Comparison of ENCODE assay signal across 14 cellular contexts in the genomic region with DNA sequence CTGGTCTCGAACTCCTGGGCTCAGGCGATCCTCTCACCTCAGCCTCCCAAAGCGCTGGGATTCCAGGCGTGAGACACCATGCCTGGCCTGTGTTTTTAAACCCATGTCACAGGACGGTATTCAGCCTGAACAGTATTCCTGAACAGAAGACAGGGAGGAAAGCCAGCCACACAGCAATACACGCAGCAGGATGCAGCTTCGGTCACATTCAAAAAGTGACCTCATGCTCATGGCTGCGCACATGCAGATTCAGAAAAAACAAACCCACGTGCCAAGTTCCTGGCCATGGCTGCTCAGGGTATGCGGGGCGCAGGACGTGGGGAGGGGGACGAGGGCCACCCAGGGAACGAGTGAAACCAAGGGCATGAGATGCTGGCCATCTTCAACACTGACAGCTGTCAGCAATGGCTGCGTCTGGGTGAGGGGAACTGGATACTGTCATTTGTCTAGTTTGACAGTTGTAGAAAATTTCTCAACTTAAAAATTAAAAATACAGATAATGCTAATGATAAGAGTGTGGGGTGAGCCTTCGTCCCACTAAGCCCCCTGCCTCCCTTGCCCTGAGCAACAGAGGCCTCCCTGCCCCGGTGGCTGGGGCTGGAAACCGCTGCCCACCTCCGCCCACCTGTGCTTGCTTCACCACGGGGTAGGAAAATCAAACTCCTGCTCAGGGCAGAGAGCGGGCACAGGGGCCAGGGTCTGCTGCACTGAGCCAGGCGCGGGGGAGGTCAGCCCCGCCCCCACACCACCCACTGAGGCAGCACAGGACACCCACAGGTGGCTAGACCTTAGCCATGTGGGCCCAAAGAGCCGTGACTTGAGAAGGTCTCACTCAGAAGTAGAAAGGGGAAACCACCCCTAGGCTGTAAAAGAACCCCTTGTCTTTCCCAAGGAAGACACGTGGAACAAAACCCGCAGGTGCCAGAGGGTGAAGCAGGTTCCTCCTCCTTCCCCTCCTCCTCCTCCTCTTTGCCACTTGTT.
DNase-seq lines count a peak whose midpoint lies in the region; ATAC-seq and TF ChIP-seq lines count a peak whose summit lies in the region.
"Had no signal": no experiment of that assay in that cellular context is flagged by ENCODE, and none has a peak within 500 bp of the region (broad histone marks: within the 10 kb centered on the region; RNA-seq: fewer than 3 reads in every experiment).

No MANE protein-coding gene starts in this region.

- no peaks in the 10 kb centered on the region for H3K9me3 ChIP-seq in IMR-90 (ENCODE audit: control insufficient read depth, insufficient read depth, low read length)
- H3K9me3 ChIP-seq: psoas muscle had no signal

- H3K14ac ChIP-seq in IMR-90 (replicated peaks; ENCODE audit: low read depth, low read length) = no peak overlapping the region

- no peak overlapping the region for H2BK15ac ChIP-seq in IMR-90 (ENCODE audit: low read depth, low read length)

- in situ Hi-C loops in IMR-90 (cut with MboI; ENCODE audit: low sequenced_read_pairs) = no loop called here

- peaks cover 5% of the 10 kb centered on the region for H3K9me3 Mint-ChIP-seq in nephron progenitor cell
- no peaks in the 10 kb centered on the region for H3K9me3 Mint-ChIP-seq in stimulated activated effector memory CD8-positive, alpha-beta T cell treated with anti-CD3 and anti-CD28 coated beads, Interleukin-12 subunit alpha, Interleukin-12 subunit beta, amount 100 ng/mL, for 72 hours

- H3K9ac ChIP-seq in IMR-90 (ENCODE audit: low read depth, low read length) = no peak overlapping the region

- no peak overlapping the region for H3K56ac ChIP-seq in IMR-90 (ENCODE audit: extremely low read depth, insufficient read depth, low read length)

- H3K18ac ChIP-seq in IMR-90 (ENCODE audit: low read depth, low read length) = no peak overlapping the region

- H3K27ac Mint-ChIP-seq in nephron progenitor cell = peak overlapping the region; percentile 19
- no peak overlapping the region for H3K27ac Mint-ChIP-seq in stimulated activated effector memory CD8-positive, alpha-beta T cell treated with anti-CD3 and anti-CD28 coated beads, Interleukin-12 subunit alpha, Interleukin-12 subunit beta, amount 100 ng/mL, for 72 hours
- H3K27ac Mint-ChIP-seq: activated CD4-positive, alpha-beta T cell treated with anti-CD3 and anti-CD28 coated beads for 36 hours had no signal

- H3K4me3 Mint-ChIP-seq in nephron progenitor cell = no peak overlapping the region
- H3K4me3 Mint-ChIP-seq in stimulated activated effector memory CD8-positive, alpha-beta T cell treated with anti-CD3 and anti-CD28 coated beads, Interleukin-12 subunit alpha, Interleukin-12 subunit beta, amount 100 ng/mL, for 72 hours = no peak overlapping the region
- H3K4me3 Mint-ChIP-seq: activated CD4-positive, alpha-beta T cell treated with anti-CD3 and anti-CD28 coated beads for 36 hours had no signal

- no peak overlapping the region for H3K23ac ChIP-seq in IMR-90 (ENCODE audit: low read depth, low read length)

- H3K36me3 Mint-ChIP-seq in nephron progenitor cell (ENCODE audit: low read depth) = peaks cover 4% of the 10 kb centered on the region
- H3K36me3 Mint-ChIP-seq in stimulated activated effector memory CD8-positive, alpha-beta T cell treated with anti-CD3 and anti-CD28 coated beads, Interleukin-12 subunit alpha, Interleukin-12 subunit beta, amount 100 ng/mL, for 72 hours = peaks cover 15% of the 10 kb centered on the region

- DNase-seq in IMR-90 (no peak), nephron progenitor cell (no peak), NCI-H524 (lab: John Stamatoyannopoulos, UW) (no peak)
- DNase-seq in effector CD8-positive, alpha-beta T cell (lab: John Stamatoyannopoulos, UW) = no peak
- DNase-seq in stimulated activated effector memory CD8-positive, alpha-beta T cell treated with anti-CD3 and anti-CD28 coated beads, Interleukin-12 subunit alpha, Interleukin-12 subunit beta, amount 100 ng/mL, for 72 hours (ENCODE audit: low spot score in 2 of 2) = no peak
- DNase-seq: activated effector memory CD4-positive, alpha-beta T cell treated with Interleukin-2 at 50 U/mL for 16 hours; erythroblast; midbrain; NCI-H510A treated with DMSO at 0.1 percent for 48 hours; psoas muscle had no signal

- no peak overlapping the region for H2BK20ac ChIP-seq in IMR-90 (ENCODE audit: low read depth, low read length)

- no peak overlapping the region for H4K91ac ChIP-seq in IMR-90 (ENCODE audit: insufficient read depth, low read depth, low read length)

- peaks cover 12% of the 10 kb centered on the region for H3K4me1 ChIP-seq in IMR-90 (ENCODE audit: control insufficient read depth, insufficient read depth, low read length)

- CTCF ChIA-PET in IMR-90 (lab: Yijun Ruan, JAX) = no interaction called here

- H2AFZ ChIP-seq in IMR-90 (replicated peaks; ENCODE audit: low read length, poor library complexity) = no peak overlapping the region

- no peaks in the 10 kb centered on the region for H3K79me1 ChIP-seq in IMR-90 (ENCODE audit: low read depth in 1 of 2, low read length in 2 of 2)

- no TSS peak for BruUV-seq in IMR-90 (replicated peaks; lab: Mats Ljungman, UMichigan)

- H2BK5ac ChIP-seq in IMR-90 (ENCODE audit: low read depth, low read length, poor library complexity, severe bottlenecking) = no peak overlapping the region

- H3K4ac ChIP-seq in IMR-90 (ENCODE audit: low read depth, low read length) = no peak overlapping the region

- no peak overlapping the region for H3K27ac ChIP-seq in IMR-90 (ENCODE audit: insufficient read depth, low read length)
- H3K27ac ChIP-seq: psoas muscle, SK-N-MC had no signal

- intact Hi-C loops in IMR-90 (cut with micrococcal nuclease) = no loop called here

- ATAC-seq in GM18909 (IDR thresholded peaks at IDR 0.05; ENCODE audit: poor library complexity, unreplicated experiment) = peak; percentile 51
- ATAC-seq in HG02610 (IDR thresholded peaks at IDR 0.05; ENCODE audit: unreplicated experiment) = peak; percentile 70
- ATAC-seq in IMR-90 (ENCODE audit: low read depth) = no peak
- no peak for ATAC-seq in stimulated activated effector memory CD8-positive, alpha-beta T cell treated with anti-CD3 and anti-CD28 coated beads, Interleukin-12 subunit alpha, Interleukin-12 subunit beta, amount 100 ng/mL, for 72 hours
- ATAC-seq: psoas muscle had no signal

- H2BK120ac ChIP-seq in IMR-90 (ENCODE audit: low read depth, low read length) = no peak overlapping the region

- no peak for TF ChIP-seq RAD21 in IMR-90 (IDR thresholded peaks at IDR 0.05; ENCODE audit: low read length)

- no peak for TF ChIP-seq CTCF in IMR-90 (conservative IDR thresholded peaks at IDR 0.05; ENCODE audit: low read depth, low read length)
- TF ChIP-seq CTCF in nephron progenitor cell (IDR thresholded peaks at IDR 0.05) = no peak

- no peak overlapping the region for H4K5ac ChIP-seq in IMR-90 (ENCODE audit: low read depth, low read length)

- 76% methylated on average over 5 of the region's 27 CpGs; no CpG with 5 or more reads in 1 of the 2 experiments for WGBS in IMR-90 (ENCODE audit: extremely low coverage in 2 of 2, insufficient read length in 1 of 2), 2 experiments

- no peaks in the 10 kb centered on the region for H3K36me3 ChIP-seq in IMR-90 (ENCODE audit: control insufficient read depth, insufficient read depth, low read length)

- peak overlapping the region; percentile 45 for H2AK9ac ChIP-seq in IMR-90 (replicated peaks; ENCODE audit: low read depth, low read length, poor library complexity)

- no peak overlapping the region for H3K4me3 ChIP-seq in IMR-90 (ENCODE audit: insufficient read depth, low read depth, low read length)
- H3K4me3 ChIP-seq: psoas muscle, SK-N-MC had no signal

- peaks cover 7% of the 10 kb centered on the region for H3K9me1 ChIP-seq in IMR-90 (ENCODE audit: insufficient read depth, low read length)

- no peak overlapping the region for H2AK5ac ChIP-seq in IMR-90 (ENCODE audit: low read depth, low read length)

- dilution Hi-C loops in IMR-90 (cut with HindIII; ENCODE audit: low sequenced_read_pairs, unreplicated experiment) = no loop called here

- no peaks in the 10 kb centered on the region for H3K27me3 ChIP-seq in IMR-90 (ENCODE audit: control insufficient read depth, insufficient read depth, low read length)

- H3K4me2 ChIP-seq in IMR-90 (ENCODE audit: low read depth, low read length) = no peak overlapping the region

- POLR2A ChIA-PET in IMR-90 (lab: Charles Lee; ENCODE audit: unreplicated experiment) = no interaction called here

- peaks cover 4% of the 10 kb centered on the region for H3K4me1 Mint-ChIP-seq in nephron progenitor cell
- H3K4me1 Mint-ChIP-seq in stimulated activated effector memory CD8-positive, alpha-beta T cell treated with anti-CD3 and anti-CD28 coated beads, Interleukin-12 subunit alpha, Interleukin-12 subunit beta, amount 100 ng/mL, for 72 hours = peaks cover 28% of the 10 kb centered on the region

- TF ChIP-seq POLR2A in IMR-90 (IDR thresholded peaks at IDR 0.05; ENCODE audit: low read depth, low read length) = no peak

- peaks cover 3% of the 10 kb centered on the region for H3K27me3 Mint-ChIP-seq in nephron progenitor cell (ENCODE audit: low read depth, poor library complexity)
- H3K27me3 Mint-ChIP-seq: activated CD4-positive, alpha-beta T cell treated with anti-CD3 and anti-CD28 coated beads for 36 hours had no signal

- no peak overlapping the region for H4K8ac ChIP-seq in IMR-90 (ENCODE audit: low read depth in 2 of 2, low read length in 2 of 2)

- no peaks in the 10 kb centered on the region for H4K20me1 ChIP-seq in IMR-90 (ENCODE audit: insufficient read depth, low read length)

TF ChIP-seq in IMR-90, 13 proteins besides CTCF, POLR2A, EP300 and RAD21 (continues in another document):
- TF ChIP-seq FOS (IDR thresholded peaks at IDR 0.05; ENCODE audit: low read depth, low read length) (no peak), CEBPB (IDR thresholded peaks at IDR 0.05; ENCODE audit: low read depth, low read length) (no peak), MAFK (IDR thresholded peaks at IDR 0.05; ENCODE audit: low read depth, low read length) (no peak)
- TF ChIP-seq, protein P1, sequence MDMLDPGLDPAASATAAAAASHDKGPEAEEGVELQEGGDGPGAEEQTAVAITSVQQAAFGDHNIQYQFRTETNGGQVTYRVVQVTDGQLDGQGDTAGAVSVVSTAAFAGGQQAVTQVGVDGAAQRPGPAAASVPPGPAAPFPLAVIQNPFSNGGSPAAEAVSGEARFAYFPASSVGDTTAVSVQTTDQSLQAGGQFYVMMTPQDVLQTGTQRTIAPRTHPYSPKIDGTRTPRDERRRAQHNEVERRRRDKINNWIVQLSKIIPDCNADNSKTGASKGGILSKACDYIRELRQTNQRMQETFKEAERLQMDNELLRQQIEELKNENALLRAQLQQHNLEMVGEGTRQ (IDR thresholded peaks at IDR 0.05; ENCODE audit: low read depth, low read length) = no peak
- TF ChIP-seq, protein P2, sequence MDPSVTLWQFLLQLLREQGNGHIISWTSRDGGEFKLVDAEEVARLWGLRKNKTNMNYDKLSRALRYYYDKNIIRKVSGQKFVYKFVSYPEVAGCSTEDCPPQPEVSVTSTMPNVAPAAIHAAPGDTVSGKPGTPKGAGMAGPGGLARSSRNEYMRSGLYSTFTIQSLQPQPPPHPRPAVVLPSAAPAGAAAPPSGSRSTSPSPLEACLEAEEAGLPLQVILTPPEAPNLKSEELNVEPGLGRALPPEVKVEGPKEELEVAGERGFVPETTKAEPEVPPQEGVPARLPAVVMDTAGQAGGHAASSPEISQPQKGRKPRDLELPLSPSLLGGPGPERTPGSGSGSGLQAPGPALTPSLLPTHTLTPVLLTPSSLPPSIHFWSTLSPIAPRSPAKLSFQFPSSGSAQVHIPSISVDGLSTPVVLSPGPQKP (IDR thresholded peaks at IDR 0.05; ENCODE audit: borderline replicate concordance, low read depth, low read length) = no peak

Comparison
In these comparisons a context has a peak if more than half of its experiments do, and no peak if none do; other contexts are left out.
1. ATAC-seq: peak in GM18909 (single experiment) and HG02610 (single experiment); none in IMR-90 (single experiment) and stimulated activated effector memory CD8-positive, alpha-beta T cell treated with anti-CD3 and anti-CD28 coated beads, Interleukin-12 subunit alpha, Interleukin-12 subunit beta, amount 100 ng/mL, for 72 hours (single experiment).